ENCODE assay signal across 8 cellular contexts in genomic region chr7:101814081-101814995, GRCh38. TPM values are rescaled to one million over a fixed set of nuclear protein-coding genes. Genes with fewer than 3 reads are reported as not detected.
A peak's percentile ranks its signal among the peaks of the same experiment; 100 is the strongest.
DNase-seq lines count a peak whose midpoint lies in the region; ATAC-seq and TF ChIP-seq lines count a peak whose summit lies in the region.

No MANE protein-coding gene starts in this region.

- POLR2A ChIA-PET in AG04450 (lab: Yijun Ruan, JAX) (no interaction called here), activated B cell treated with CpG ODN at 0.5 μM for 24 hours (lab: Charles Lee) (interaction anchor here (0.7 to 1.2 kb wide), 4 partner anchors 12 to 177 kb away, joined by 3 to 8 read pairs (median 4); no protein-coding TSS in a partner anchor)

- H3K4me3 ChIP-seq in AG04450 (ENCODE audit: low read depth, low read length): peak overlapping the region; percentile 78
- H3K4me3 ChIP-seq in choroid plexus epithelial cell (ENCODE audit: low read depth, low read length): peak overlapping the region; percentile 72

- H3K4me3 Mint-ChIP-seq in activated B cell treated with CpG ODN at 0.5 μM for 24 hours: peak overlapping the region; percentile 84

- TF ChIP-seq CTCF in AG04450 (IDR thresholded peaks at IDR 0.05; ENCODE audit: low read depth, low read length) (peak; percentile 26; the same call in 1 of the 2 replicates), activated B cell treated with CpG ODN at 0.5 μM for 24 hours (IDR thresholded peaks at IDR 0.05) (no peak), choroid plexus epithelial cell (conservative IDR thresholded peaks at IDR 0.05; ENCODE audit: low read depth, low read length) (peak; percentile 25)

- H3K27me3 ChIP-seq in AG04450 (ENCODE audit: control insufficient read depth, insufficient read depth, low read length): no peaks in the 10 kb centered on the region

- DNase-seq in AG04450 (ENCODE audit: low read depth, low spot score) (no peak), NAMALWA (ENCODE audit: low spot score) (peak; percentile 84), activated B cell treated with CpG ODN at 0.5 μM for 24 hours (peak; percentile 70), choroid plexus epithelial cell (ENCODE audit: low read depth) (peak; percentile 49), kidney glomerular epithelial cell (lab: John Stamatoyannopoulos, UW) (peak; percentile 21), OCI-M2 (lab: John Stamatoyannopoulos, UW; ENCODE audit: unreplicated experiment) (no peak)
- peak; percentile 77 for DNase-seq in stimulated activated CD4-positive, alpha-beta T cell treated with anti-CD3 and anti-CD28 coated beads, Interleukin-15, amount 100 ng/mL, for 24 hours

- peaks cover 17% of the 10 kb centered on the region for H3K4me1 Mint-ChIP-seq in activated B cell treated with CpG ODN at 0.5 μM for 24 hours

- no peaks in the 10 kb centered on the region for H3K9me3 Mint-ChIP-seq in activated B cell treated with CpG ODN at 0.5 μM for 24 hours

- no peak overlapping the region for H3K27ac ChIP-seq in AG04450 (ENCODE audit: low read depth, low read length)

- H3K36me3 Mint-ChIP-seq in activated B cell treated with CpG ODN at 0.5 μM for 24 hours (ENCODE audit: low read depth): peaks cover 4% of the 10 kb centered on the region

- intact Hi-C loops in activated B cell treated with CpG ODN at 0.5 μM for 24 hours (cut with micrococcal nuclease): loop anchor here (1.0 to 10.0 kb wide), 3 partner anchors 126 to 422 kb away; no protein-coding TSS in a partner anchor

- peak overlapping the region; percentile 54 for H3K27ac Mint-ChIP-seq in activated B cell treated with CpG ODN at 0.5 μM for 24 hours

- no peaks in the 10 kb centered on the region; the same call in 1 of the 2 replicates for H3K9me3 ChIP-seq in AG04450 (ENCODE audit: control insufficient read depth, insufficient read depth, low read length)

- ATAC-seq in GM18498 (IDR thresholded peaks at IDR 0.05; ENCODE audit: unreplicated experiment) (peak; percentile 41), activated B cell treated with CpG ODN at 0.5 μM for 24 hours (ENCODE audit: low read depth) (peak; percentile 49)

- CTCF ChIA-PET in AG04450 (lab: Charles Lee): interaction anchor here (0.5 to 1.3 kb wide), 4 partner anchors 8 to 237 kb away, joined by 3 to 6 read pairs (median 4); no protein-coding TSS in a partner anchor
- CTCF ChIA-PET in activated B cell treated with CpG ODN at 0.5 μM for 24 hours (lab: Charles Lee): interaction anchor here (0.6 to 1.6 kb wide), 8 partner anchors 9 to 271 kb away, joined by 3 to 19 read pairs (median 4); no protein-coding TSS in a partner anchor

- H3K27me3 Mint-ChIP-seq in activated B cell treated with CpG ODN at 0.5 μM for 24 hours: no peaks in the 10 kb centered on the region

RNA-seq across cellular contexts. Expression of gene CUX1, which starts 3.1 kb away (rescaled TPM):
- 29.7 and 33.8 TPM in 2 replicates for polyA plus RNA-seq in AG04450 (2011; rRNA removed)
- polyA minus RNA-seq in AG04450 (2011; rRNA and poly(A)+ RNA removed): 27.6 and 29.0 TPM in 2 replicates
- total RNA-seq in activated B cell treated with CpG ODN at 0.5 μM for 24 hours: 48.6 and 61.7 TPM in 2 replicates

Comparison
In these comparisons a context has a peak if more than half of its experiments do, and no peak if none do; other contexts are left out.
1. DNase-seq: peak in NAMALWA (single experiment), activated B cell treated with CpG ODN at 0.5 μM for 24 hours (single experiment), choroid plexus epithelial cell (single experiment), kidney glomerular epithelial cell (single experiment) and stimulated activated CD4-positive, alpha-beta T cell treated with anti-CD3 and anti-CD28 coated beads, Interleukin-15, amount 100 ng/mL, for 24 hours (single experiment); none in AG04450 (single experiment) and OCI-M2 (single experiment).